25 cellular contexts compared by ENCODE assay signal in the genomic region with DNA sequence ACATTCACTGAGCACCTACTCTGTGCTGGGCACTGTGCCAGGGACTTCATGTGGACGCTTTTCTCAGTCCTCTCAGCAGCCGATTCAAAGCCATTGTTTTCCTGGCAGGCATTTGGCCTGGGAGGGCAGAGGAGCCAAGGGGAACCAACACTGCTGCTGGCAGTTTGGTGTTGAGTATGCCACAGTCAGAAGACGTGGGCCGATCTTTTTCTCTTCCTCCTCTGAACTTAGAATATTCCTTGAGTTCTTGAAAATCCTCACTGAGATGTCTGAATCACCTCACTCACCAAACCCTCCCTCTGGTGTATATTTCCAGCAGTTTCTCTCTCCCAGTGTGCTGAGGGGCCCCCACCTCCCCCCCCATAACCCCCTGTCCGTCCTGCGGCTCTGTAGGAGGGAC.
DNase-seq lines count a peak whose midpoint lies in the region; ATAC-seq and TF ChIP-seq lines count a peak whose summit lies in the region.
"Had no signal": no experiment of that assay in that cellular context is flagged by ENCODE, and none has a peak within 500 bp of the region (broad histone marks: within the 10 kb centered on the region; RNA-seq: fewer than 3 reads in every experiment).

No MANE protein-coding gene starts in this region.

- ATAC-seq in HG02840 (IDR thresholded peaks at IDR 0.05; ENCODE audit: low FRiP score, unreplicated experiment) (no peak), right cardiac atrium (no peak)
- ATAC-seq: effector memory CD8-positive, alpha-beta T cell; esophagus mucosa; SK-N-SH treated with all-trans-retinoic acid at 6 μM for 48 hours; WTC11 had no signal

- H2AFZ ChIP-seq in OCI-LY3 (ENCODE audit: low read depth, low read length), result no peak overlapping the region

- H3K9ac ChIP-seq in BLaER1 (no peak overlapping the region), OCI-LY3 (ENCODE audit: low read length) (no peak overlapping the region; the same call in 1 of the 2 replicates)

- TF ChIP-seq CTCF in OCI-LY3 (IDR thresholded peaks at IDR 0.05; ENCODE audit: low read depth, low read length) (no peak), coronary artery (IDR thresholded peaks at IDR 0.05) (no peak), ovary (IDR thresholded peaks at IDR 0.05) (no peak)

- TF ChIP-seq EP300 in ovary (IDR thresholded peaks at IDR 0.05), result no peak

- no peaks in the 10 kb centered on the region for H3K9me3 Mint-ChIP-seq in T-helper 1 cell treated with Interleukin-12 subunit alpha and Interleukin-12 subunit beta and Interleukin-4 antibody, amounts not matched to agents 30 μg/mL and 1 μg/mL, for 36 hours
- H3K9me3 Mint-ChIP-seq: effector memory CD8-positive, alpha-beta T cell; memory B cell; WTC11 had no signal

- H3K27me3 ChIP-seq in BLaER1, result no peaks in the 10 kb centered on the region
- H3K27me3 ChIP-seq in OCI-LY3 (ENCODE audit: low read depth, low read length), result no peaks in the 10 kb centered on the region
- no peaks in the 10 kb centered on the region for H3K27me3 ChIP-seq in ovary
- no peaks in the 10 kb centered on the region for H3K27me3 ChIP-seq in right cardiac atrium (ENCODE audit: control insufficient read depth, insufficient read depth)
- H3K27me3 ChIP-seq: suprapubic skin, vagina had no signal

- H3K27ac Mint-ChIP-seq in T-helper 1 cell treated with Interleukin-12 subunit alpha and Interleukin-12 subunit beta and Interleukin-4 antibody, amounts not matched to agents 30 μg/mL and 1 μg/mL, for 36 hours, result peak overlapping the region; percentile 75
- H3K27ac Mint-ChIP-seq: memory B cell, WTC11 had no signal

- 68 to 84% (median 73%) methylated on average over 6 of the region's 6 CpGs for WGBS in ovary, 3 donors
- WGBS in right cardiac atrium, result 62% methylated on average over 6 of the region's 6 CpGs

- H3K9me3 ChIP-seq in BLaER1, result no peaks in the 10 kb centered on the region
- no peaks in the 10 kb centered on the region for H3K9me3 ChIP-seq in OCI-LY3 (ENCODE audit: insufficient read depth, low read length)
- H3K9me3 ChIP-seq in ovary, result no peaks in the 10 kb centered on the region
- no peaks in the 10 kb centered on the region for H3K9me3 ChIP-seq in right cardiac atrium (ENCODE audit: control insufficient read depth, low read length)
- H3K9me3 ChIP-seq: A549, Caco-2, suprapubic skin, vagina had no signal

- H3K27ac ChIP-seq in BLaER1 (peak overlapping the region; percentile 31), OCI-LY3 (ENCODE audit: low read length) (peak overlapping the region; percentile 14; the same call in 1 of the 2 replicates), coronary artery (peak overlapping the region; percentile 46 to 90), ovary (no peak overlapping the region), right cardiac atrium (ENCODE audit: low read length) (no peak overlapping the region)
- H3K27ac ChIP-seq: A549, suprapubic skin, vagina had no signal

- no peaks in the 10 kb centered on the region for H4K20me1 ChIP-seq in BLaER1
- no peaks in the 10 kb centered on the region for H4K20me1 ChIP-seq in OCI-LY3 (ENCODE audit: insufficient read depth, low read length)

- no peak overlapping the region for H3K4me3 ChIP-seq in BLaER1
- H3K4me3 ChIP-seq in OCI-LY3 (ENCODE audit: low read length), result peak overlapping the region; percentile 23
- no peak overlapping the region for H3K4me3 ChIP-seq in coronary artery
- no peak overlapping the region for H3K4me3 ChIP-seq in ovary
- no peak overlapping the region for H3K4me3 ChIP-seq in right cardiac atrium (ENCODE audit: low read length)
- H3K4me3 ChIP-seq: A549, skin epidermis, suprapubic skin, vagina had no signal

- no peak for TF ChIP-seq POLR2A in ovary (IDR thresholded peaks at IDR 0.05)

- H3K27me3 Mint-ChIP-seq in T-helper 1 cell treated with Interleukin-12 subunit alpha and Interleukin-12 subunit beta and Interleukin-4 antibody, amounts not matched to agents 30 μg/mL and 1 μg/mL, for 36 hours (ENCODE audit: low read depth), result no peaks in the 10 kb centered on the region
- H3K27me3 Mint-ChIP-seq: activated naive CD8-positive, alpha-beta T cell; effector memory CD8-positive, alpha-beta T cell had no signal

- H3K36me3 Mint-ChIP-seq in T-helper 1 cell treated with Interleukin-12 subunit alpha and Interleukin-12 subunit beta and Interleukin-4 antibody, amounts not matched to agents 30 μg/mL and 1 μg/mL, for 36 hours (ENCODE audit: low read depth), result peaks cover 7% of the 10 kb centered on the region
- H3K36me3 Mint-ChIP-seq: activated naive CD8-positive, alpha-beta T cell; memory B cell; WTC11 had no signal

- H3K4me1 Mint-ChIP-seq in T-helper 1 cell treated with Interleukin-12 subunit alpha and Interleukin-12 subunit beta and Interleukin-4 antibody, amounts not matched to agents 30 μg/mL and 1 μg/mL, for 36 hours (ENCODE audit: low read depth), result peaks cover 51% of the 10 kb centered on the region
- H3K4me1 Mint-ChIP-seq: WTC11 had no signal

- DNase-seq in T-helper 1 cell, result no peak
- no peak for DNase-seq in coronary artery (ENCODE audit: low spot score)
- DNase-seq in ovary, result no peak
- no peak for DNase-seq in right cardiac atrium
- DNase-seq: activated T-cell treated with anti-CD3 and anti-CD28 coated beads, Interleukin-2, amount 50 U/mL, for 48 hours; Caco-2; DND-41; effector memory CD8-positive, alpha-beta T cell; foreskin melanocyte; NCI-H1436 treated with DMSO at 0.1 percent for 48 hours; NCI-H748 treated with DMSO at 0.1 percent for 48 hours; stimulated activated CD4-positive, alpha-beta T cell treated with anti-CD3 and anti-CD28 coated beads, Interleukin-1b, Interleukin-23, amount 100 ng/mL, for 48 hours had no signal

- no peaks in the 10 kb centered on the region for H3K79me2 ChIP-seq in OCI-LY3 (ENCODE audit: low read length)

- no peak overlapping the region for H3K4me3 Mint-ChIP-seq in T-helper 1 cell treated with Interleukin-12 subunit alpha and Interleukin-12 subunit beta and Interleukin-4 antibody, amounts not matched to agents 30 μg/mL and 1 μg/mL, for 36 hours
- H3K4me3 Mint-ChIP-seq: activated naive CD8-positive, alpha-beta T cell; effector memory CD8-positive, alpha-beta T cell; memory B cell; WTC11 had no signal

- H3K36me3 ChIP-seq in BLaER1, result no peaks in the 10 kb centered on the region
- no peaks in the 10 kb centered on the region for H3K36me3 ChIP-seq in OCI-LY3 (replicated peaks; ENCODE audit: low read depth, low read length)
- no peaks in the 10 kb centered on the region for H3K36me3 ChIP-seq in ovary
- H3K36me3 ChIP-seq: suprapubic skin, vagina had no signal

- intact Hi-C loops in ovary (cut with DNase I) (no loop called here), right cardiac atrium (cut with DNase I) (no loop called here)

- H3K4me1 ChIP-seq in BLaER1 (peaks cover 73% of the 10 kb centered on the region), OCI-LY3 (ENCODE audit: low read length) (peaks cover 33% of the 10 kb centered on the region), ovary (ENCODE audit: insufficient read depth) (peaks cover 5% of the 10 kb centered on the region), right cardiac atrium (ENCODE audit: control insufficient read depth, insufficient read depth, low read length) (peaks cover 10% of the 10 kb centered on the region)
- H3K4me1 ChIP-seq: Caco-2, vagina had no signal

- H3K4me2 ChIP-seq in BLaER1 (peak overlapping the region; percentile 40), OCI-LY3 (ENCODE audit: low read length) (peak overlapping the region; percentile 51)

Comparison
In these comparisons a context has a peak if more than half of its experiments do, and no peak if none do; other contexts are left out.
1. H3K27ac ChIP-seq: peak in BLaER1 (single experiment), OCI-LY3 (single experiment) and coronary artery (2 of 2); none in ovary (0 of 2) and right cardiac atrium (single experiment).